25 cellular contexts compared by ENCODE assay signal in the genomic region with DNA sequence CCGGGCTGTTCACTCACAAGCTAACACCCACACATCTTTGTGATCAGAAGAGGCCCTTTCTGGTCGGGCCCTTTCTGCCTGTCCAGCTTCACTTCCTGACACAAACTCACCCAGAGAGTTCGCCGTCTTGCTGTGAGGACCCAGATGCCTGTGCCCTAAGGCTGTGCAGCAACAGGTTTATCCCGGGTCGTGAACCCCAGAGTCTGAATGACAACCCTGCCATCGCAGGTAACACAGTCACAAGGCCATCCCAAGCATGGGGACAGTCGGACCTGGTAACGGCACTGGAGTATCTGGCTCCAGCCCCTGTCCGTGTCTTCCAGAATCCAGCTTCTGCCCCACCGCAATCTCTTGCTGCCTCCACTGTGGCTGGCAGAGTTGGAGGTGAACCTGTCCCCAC.
"Had no signal": no experiment of that assay in that cellular context is flagged by ENCODE, and none has a peak within 500 bp of the region (broad histone marks: within the 10 kb centered on the region; RNA-seq: fewer than 3 reads in every experiment).

No MANE protein-coding gene starts in this region.

- DNase-seq: hypothalamus; immature natural killer cell; left ventricle myocardium inferior; mesendoderm; midbrain; mucosa of descending colon; naive thymus-derived CD4-positive, alpha-beta T cell; ovary; retina; right cardiac atrium; stimulated activated CD4-positive, alpha-beta T cell treated with anti-CD3 and anti-CD28 coated beads, Interleukin-1b, Interleukin-23, amount 100 ng/mL, for 48 hours; stimulated activated CD4-positive, alpha-beta T cell treated with anti-CD3 and anti-CD28 coated beads, Interleukin-2, amount 100 ng/mL, for 48 hours; stimulated activated CD4-positive, alpha-beta T cell treated with anti-CD3 and anti-CD28 coated beads, Interleukin-4, amount 100 ng/mL, for 4 hours; stimulated activated CD8-positive, alpha-beta memory T cell treated with anti-CD3 and anti-CD28 coated beads, Interleukin-4, amount 100 ng/mL, for 48 hours; stimulated activated naive CD4-positive, alpha-beta T cell treated with Interleukin-2 at 50 U/mL for 16 hours; stimulated activated naive CD8-positive, alpha-beta T cell treated with anti-CD3 and anti-CD28 coated beads, Interleukin-15, amount 100 ng/mL, for 72 hours; substantia nigra; uterus had no signal

- H3K36me3 Mint-ChIP-seq: immature natural killer cell; naive thymus-derived CD4-positive, alpha-beta T cell; natural killer cell treated with Interleukin-12 subunit alpha and Interleukin-12 subunit beta and Interleukin-15 and Interleukin-18, amount 100 ng/mL, for 72 hours; stimulated activated memory B cell treated with anti-CD40 and anti-IgM and Interleukin-4, amounts not matched to agents 10 μg/mL and 1 μg/mL and 100 μg/mL, for 72 hours; type B pancreatic cell had no signal

- H3K27me3 ChIP-seq: ovary, uterus had no signal

- H3K4me3 Mint-ChIP-seq: immature natural killer cell; naive thymus-derived CD4-positive, alpha-beta T cell; natural killer cell treated with Interleukin-12 subunit alpha and Interleukin-12 subunit beta and Interleukin-15 and Interleukin-18, amount 100 ng/mL, for 72 hours; stimulated activated memory B cell treated with anti-CD40 and anti-IgM and Interleukin-4, amounts not matched to agents 10 μg/mL and 1 μg/mL and 100 μg/mL, for 72 hours; stimulated activated naive CD8-positive, alpha-beta T cell treated with anti-CD3 and anti-CD28 coated beads, Interleukin-15, amount 100 ng/mL, for 72 hours; type B pancreatic cell had no signal

- H3K4me1 Mint-ChIP-seq: immature natural killer cell; naive thymus-derived CD4-positive, alpha-beta T cell; stimulated activated memory B cell treated with anti-CD40 and anti-IgM and Interleukin-4, amounts not matched to agents 10 μg/mL and 1 μg/mL and 100 μg/mL, for 72 hours; stimulated activated naive CD8-positive, alpha-beta T cell treated with anti-CD3 and anti-CD28 coated beads, Interleukin-15, amount 100 ng/mL, for 72 hours had no signal

- ATAC-seq: mucosa of descending colon; naive thymus-derived CD4-positive, alpha-beta T cell; natural killer cell treated with Interleukin-12 subunit alpha and Interleukin-12 subunit beta and Interleukin-15 and Interleukin-18, amount 100 ng/mL, for 72 hours; right cardiac atrium; stimulated activated memory B cell treated with anti-CD40 and anti-IgM and Interleukin-4, amounts not matched to agents 10 μg/mL and 1 μg/mL and 100 μg/mL, for 72 hours; stimulated activated naive CD8-positive, alpha-beta T cell treated with anti-CD3 and anti-CD28 coated beads, Interleukin-15, amount 100 ng/mL, for 72 hours had no signal

- H3K36me3 ChIP-seq: left ventricle myocardium inferior, ovary, prostate gland, tibial nerve, uterus had no signal

- H3K27ac ChIP-seq: left ventricle myocardium inferior, ovary, prostate gland, tibial nerve, uterus had no signal

- H3K4me1 ChIP-seq: left ventricle myocardium inferior, prostate gland, tibial nerve, uterus had no signal

- H3K9me3 Mint-ChIP-seq: immature natural killer cell; natural killer cell treated with Interleukin-12 subunit alpha and Interleukin-12 subunit beta and Interleukin-15 and Interleukin-18, amount 100 ng/mL, for 72 hours; stimulated activated naive CD8-positive, alpha-beta T cell treated with anti-CD3 and anti-CD28 coated beads, Interleukin-15, amount 100 ng/mL, for 72 hours had no signal

- H3K27ac Mint-ChIP-seq: immature natural killer cell; naive thymus-derived CD4-positive, alpha-beta T cell; natural killer cell treated with Interleukin-12 subunit alpha and Interleukin-12 subunit beta and Interleukin-15 and Interleukin-18, amount 100 ng/mL, for 72 hours; stimulated activated memory B cell treated with anti-CD40 and anti-IgM and Interleukin-4, amounts not matched to agents 10 μg/mL and 1 μg/mL and 100 μg/mL, for 72 hours; stimulated activated naive CD8-positive, alpha-beta T cell treated with anti-CD3 and anti-CD28 coated beads, Interleukin-15, amount 100 ng/mL, for 72 hours; type B pancreatic cell had no signal

- H3K4me3 ChIP-seq: left ventricle myocardium inferior, lung, mucosa of descending colon, ovary, prostate gland, smooth muscle cell, tibial nerve, uterus had no signal

- H3K9me3 ChIP-seq: left ventricle myocardium inferior, mucosa of descending colon, ovary, prostate gland, uterus had no signal
